20 cellular contexts compared by ENCODE assay signal in genomic region chr22:44164031-44164430, GRCh38. TPM values are rescaled to one million over a fixed set of nuclear protein-coding genes. Genes with fewer than 3 reads are reported as not detected.
"Had no signal": no experiment of that assay in that cellular context is flagged by ENCODE, and none has a peak within 500 bp of the region (broad histone marks: within the 10 kb centered on the region; RNA-seq: fewer than 3 reads in every experiment).

No MANE protein-coding gene starts in this region.

- DNase-seq: colonic mucosa; dermis blood vessel endothelial cell; endodermal cell; erythroblast; foreskin keratinocyte; hippocampal formation; kidney glomerular epithelial cell; naive thymus-derived CD4-positive, alpha-beta T cell; nephron progenitor cell; sigmoid colon; stimulated activated naive CD4-positive, alpha-beta T cell; stomach; trophoblast cell had no signal

- H3K36me3 ChIP-seq: colonic mucosa, neutrophil, thoracic aorta had no signal

- H3K27ac ChIP-seq: colonic mucosa, foreskin keratinocyte, neutrophil, psoas muscle, sigmoid colon, skin epidermis, stomach, thoracic aorta had no signal

- ATAC-seq: foreskin keratinocyte; naive thymus-derived CD4-positive, alpha-beta T cell; psoas muscle had no signal

- H3K9me3 ChIP-seq: colonic mucosa, neutrophil, psoas muscle, sigmoid colon, stomach, thoracic aorta had no signal

- H3K27me3 ChIP-seq: colonic mucosa, neutrophil, sigmoid colon, stomach had no signal

- H3K9me3 Mint-ChIP-seq: endodermal cell; naive thymus-derived CD4-positive, alpha-beta T cell; nephron progenitor cell had no signal

- FAIRE-seq: endothelial cell of umbilical vein, urothelium cell line had no signal

- H3K27ac Mint-ChIP-seq: endodermal cell; naive thymus-derived CD4-positive, alpha-beta T cell; nephron progenitor cell had no signal

- H3K4me3 ChIP-seq: colonic mucosa, psoas muscle, sigmoid colon, skin epidermis, stomach, thoracic aorta had no signal

- H3K4me1 ChIP-seq: colonic mucosa, foreskin keratinocyte, psoas muscle had no signal

- H3K36me3 Mint-ChIP-seq: naive thymus-derived CD4-positive, alpha-beta T cell had no signal

RNA-seq across cellular contexts. Expression of gene PARVG, which starts 16.7 kb away (rescaled TPM):
- total RNA-seq: foreskin keratinocyte, lung microvascular endothelial cell had no signal
- polyA plus RNA-seq: endothelial cell of umbilical vein, foreskin keratinocyte had no signal
